Comparison of ENCODE assay signal across 21 cellular contexts in the genomic region with DNA sequence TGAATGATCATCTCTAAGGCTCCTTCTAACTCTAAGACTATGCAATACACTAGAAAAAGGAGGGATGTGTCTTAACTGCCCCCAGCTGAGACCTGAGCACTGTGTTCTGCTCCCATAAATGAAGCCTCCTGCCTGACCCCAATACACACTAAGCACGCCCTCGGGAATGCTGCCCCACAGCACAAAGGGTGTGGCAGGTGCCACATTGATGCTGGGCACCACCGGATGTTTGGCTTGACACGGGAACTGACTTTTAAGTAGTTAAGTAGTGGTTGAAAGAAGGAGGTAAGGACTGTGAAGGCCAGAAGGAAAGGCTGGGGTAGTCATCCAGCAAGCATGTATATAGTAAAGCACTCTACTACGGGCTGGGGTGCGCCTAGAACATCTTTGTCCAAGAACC. TPM values are rescaled to one million over a fixed set of nuclear protein-coding genes. Genes with fewer than 3 reads are reported as not detected.
"Had no signal": no experiment of that assay in that cellular context is flagged by ENCODE, and none has a peak within 500 bp of the region (broad histone marks: within the 10 kb centered on the region; RNA-seq: fewer than 3 reads in every experiment).

No MANE protein-coding gene starts in this region.

- DNase-seq: activated CD4-positive, alpha-beta T cell treated with anti-CD3 and anti-CD28 coated beads, Interleukin-2, amount 10 ng/mL, durations not matched to agents 7 days and 5 days; activated CD8-positive, alpha-beta memory T cell treated with anti-CD3 and anti-CD28 coated beads for 24 hours; activated CD8-positive, alpha-beta memory T cell treated with anti-CD3 and anti-CD28 coated beads, Interleukin-2, amount 50 U/mL, for 48 hours; activated gamma-delta T cell treated with Interleukin-2 at 50 U/mL for 16 hours; gastrocnemius medialis; naive B cell; ovary; psoas muscle; right cardiac atrium; stimulated activated naive CD8-positive, alpha-beta T cell treated with anti-CD3 and anti-CD28 coated beads, Interleukin-15, Interleukin-2, amounts not matched to agents 100 U/mL and 50 U/mL, for 24 hours; tibial artery had no signal

- H3K36me3 Mint-ChIP-seq: activated naive CD8-positive, alpha-beta T cell; memory B cell; naive B cell had no signal

- H3K4me3 Mint-ChIP-seq: activated CD4-positive, alpha-beta T cell treated with anti-CD3 and anti-CD28 coated beads, Interleukin-2, amount 10 ng/mL, durations not matched to agents 7 days and 5 days; activated naive CD8-positive, alpha-beta T cell; memory B cell; T-helper 1 cell treated with Interleukin-12 subunit alpha and Interleukin-12 subunit beta and Interleukin-4 antibody, amounts not matched to agents 30 μg/mL and 1 μg/mL, for 36 hours had no signal

- H3K27me3 ChIP-seq: ovary had no signal

- H3K4me1 ChIP-seq: gastrocnemius medialis, psoas muscle, tibial artery had no signal

- H3K27me3 Mint-ChIP-seq: activated naive CD8-positive, alpha-beta T cell had no signal

- H3K9me3 Mint-ChIP-seq: activated CD4-positive, alpha-beta T cell treated with anti-CD3 and anti-CD28 coated beads, Interleukin-2, amount 10 ng/mL, durations not matched to agents 7 days and 5 days; memory B cell; naive B cell; T-helper 1 cell treated with Interleukin-12 subunit alpha and Interleukin-12 subunit beta and Interleukin-4 antibody, amounts not matched to agents 30 μg/mL and 1 μg/mL, for 36 hours had no signal

- H3K4me3 ChIP-seq: cardiac muscle cell, coronary artery, gastrocnemius medialis, mucosa of descending colon, ovary, psoas muscle, skin epidermis, tibial artery had no signal

- H3K9me3 ChIP-seq: gastrocnemius medialis, mucosa of descending colon, ovary, psoas muscle, tibial artery had no signal

- H3K27ac ChIP-seq: cardiac muscle cell, gastrocnemius medialis, ovary, psoas muscle, tibial artery had no signal

- ATAC-seq: activated CD4-positive, CD25-positive, alpha-beta regulatory T cell treated with anti-CD3 and anti-CD28 coated beads, Interleukin-2, amount 50 U/mL, for 24 hours; gastrocnemius medialis; mucosa of descending colon; psoas muscle; right cardiac atrium; stimulated activated naive CD8-positive, alpha-beta T cell treated with anti-CD3 and anti-CD28 coated beads, Interleukin-15, Interleukin-2, amounts not matched to agents 100 U/mL and 50 U/mL, for 24 hours had no signal

- H3K27ac Mint-ChIP-seq: activated CD4-positive, alpha-beta T cell treated with anti-CD3 and anti-CD28 coated beads, Interleukin-2, amount 10 ng/mL, durations not matched to agents 7 days and 5 days; activated naive CD8-positive, alpha-beta T cell; memory B cell; T-helper 1 cell treated with Interleukin-12 subunit alpha and Interleukin-12 subunit beta and Interleukin-4 antibody, amounts not matched to agents 30 μg/mL and 1 μg/mL, for 36 hours had no signal

- H3K36me3 ChIP-seq: cardiac muscle cell, gastrocnemius medialis, ovary, tibial artery had no signal

RNA-seq across cellular contexts. Expression of a gene that starts 4.0 kb away (rescaled TPM):
- total RNA-seq: cardiac muscle cell, kidney epithelial cell had no signal
- polyA plus RNA-seq: cardiac muscle cell, right cardiac atrium had no signal

RNA-seq across cellular contexts. Expression of a gene that starts 39.2 kb away (rescaled TPM):
- total RNA-seq: activated CD4-positive, alpha-beta T cell treated with anti-CD3 and anti-CD28 coated beads, Interleukin-2, amount 10 ng/mL, durations not matched to agents 7 days and 5 days; cardiac muscle cell; gastrocnemius medialis; kidney epithelial cell; mucosa of descending colon; psoas muscle; right cardiac atrium had no signal
- polyA plus RNA-seq: cardiac muscle cell, esophagus, right cardiac atrium had no signal
